39 cellular contexts compared by ENCODE assay signal in genomic region chr2:176072292-176072669, GRCh38. TPM values are rescaled to one million over a fixed set of nuclear protein-coding genes. Genes with fewer than 3 reads are reported as not detected.
"Had no signal": no experiment of that assay in that cellular context is flagged by ENCODE, and none has a peak within 500 bp of the region (broad histone marks: within the 10 kb centered on the region; RNA-seq: fewer than 3 reads in every experiment).

No MANE protein-coding gene starts in this region.

- H3K36me3 ChIP-seq: brain microvascular endothelial cell, esophagus squamous epithelium, gastroesophageal sphincter, heart right ventricle had no signal

- H3K4me1 Mint-ChIP-seq: activated naive CD4-positive, alpha-beta T cell treated with anti-CD3 and anti-CD28 coated beads, Interleukin-2, amount 50 U/mL, for 24 hours had no signal

- H3K4me3 ChIP-seq: coronary artery, dorsolateral prefrontal cortex, esophagus squamous epithelium, gastroesophageal sphincter, heart right ventricle had no signal

- FAIRE-seq: astrocyte, bronchial epithelial cell had no signal

- H3K4me3 Mint-ChIP-seq: activated CD4-positive, alpha-beta memory T cell treated with anti-CD3 and anti-CD28 coated beads for 36 hours; activated CD4-positive, alpha-beta T cell treated with anti-CD3 and anti-CD28 coated beads for 36 hours; activated CD4-positive, alpha-beta T cell treated with anti-CD3 and anti-CD28 coated beads, Interleukin-2, amount 10 ng/mL, durations not matched to agents 24 days and 14 days; activated CD8-positive, alpha-beta memory T cell treated with anti-CD3 and anti-CD28 coated beads, Interleukin-2, amount 10 ng/mL, durations not matched to agents 7 days and 5 days; activated CD8-positive, alpha-beta T cell treated with anti-CD3 and anti-CD28 coated beads, Interleukin-2, amount 10 ng/mL, durations not matched to agents 7 days and 5 days; activated naive CD4-positive, alpha-beta T cell treated with anti-CD3 and anti-CD28 coated beads for 36 hours; activated naive CD4-positive, alpha-beta T cell treated with anti-CD3 and anti-CD28 coated beads, Interleukin-2, amount 50 U/mL, for 24 hours; activated naive CD8-positive, alpha-beta T cell treated with anti-CD3 and anti-CD28 coated beads for 36 hours; activated naive CD8-positive, alpha-beta T cell treated with anti-CD3 and anti-CD28 coated beads, Interleukin-2, amount 50 U/mL, for 24 hours; activated T-helper 1 cell treated with anti-CD3 and anti-CD28 coated beads, Interleukin-12 subunit alpha, Interleukin-12 subunit beta, Interleukin-2, Interleukin-4 antibody, amounts not matched to agents 30 ng/mL and 10 ng/mL and 1 ng/mL, durations not matched to agents 14 hours and 24 hours and 36 hours; central memory CD8-positive, alpha-beta T cell; dendritic cell treated with granulocyte-macrophage colony-stimulating factor and Interleukin-4, amounts not matched to agents 40 ng/mL and 50 ng/mL, for 4 days; endodermal cell had no signal

- H3K27ac ChIP-seq: brain microvascular endothelial cell, coronary artery, dorsolateral prefrontal cortex, esophagus squamous epithelium, gastroesophageal sphincter, heart right ventricle had no signal

- H3K27ac Mint-ChIP-seq: activated CD4-positive, alpha-beta memory T cell treated with anti-CD3 and anti-CD28 coated beads for 36 hours; activated CD4-positive, alpha-beta T cell treated with anti-CD3 and anti-CD28 coated beads for 36 hours; activated CD4-positive, alpha-beta T cell treated with anti-CD3 and anti-CD28 coated beads, Interleukin-2, amount 10 ng/mL, durations not matched to agents 24 days and 14 days; activated CD8-positive, alpha-beta memory T cell treated with anti-CD3 and anti-CD28 coated beads, Interleukin-2, amount 10 ng/mL, durations not matched to agents 7 days and 5 days; activated CD8-positive, alpha-beta T cell treated with anti-CD3 and anti-CD28 coated beads, Interleukin-2, amount 10 ng/mL, durations not matched to agents 7 days and 5 days; activated naive CD4-positive, alpha-beta T cell treated with anti-CD3 and anti-CD28 coated beads for 36 hours; activated naive CD4-positive, alpha-beta T cell treated with anti-CD3 and anti-CD28 coated beads, Interleukin-2, amount 50 U/mL, for 24 hours; activated naive CD8-positive, alpha-beta T cell treated with anti-CD3 and anti-CD28 coated beads for 36 hours; activated naive CD8-positive, alpha-beta T cell treated with anti-CD3 and anti-CD28 coated beads, Interleukin-2, amount 50 U/mL, for 24 hours; activated T-helper 1 cell treated with anti-CD3 and anti-CD28 coated beads, Interleukin-12 subunit alpha, Interleukin-12 subunit beta, Interleukin-2, Interleukin-4 antibody, amounts not matched to agents 30 ng/mL and 10 ng/mL and 1 ng/mL, durations not matched to agents 14 hours and 24 hours and 36 hours; activated T-helper 2 cell treated with anti-CD3 and anti-CD28 coated beads, Interferon-gamma antibody, Interleukin-2, Interleukin-4, amounts not matched to agents 10 μg/mL and 5 μg/mL and 100 μg/mL, durations not matched to agents 14 hours and 24 hours and 36 hours; dendritic cell treated with granulocyte-macrophage colony-stimulating factor and Interleukin-4, amounts not matched to agents 40 ng/mL and 50 ng/mL, for 4 days; endodermal cell had no signal

- ATAC-seq: activated CD4-positive, alpha-beta T cell treated with anti-CD3 and anti-CD28 coated beads for 36 hours; activated CD8-positive, alpha-beta memory T cell treated with anti-CD3 and anti-CD28 coated beads, Interleukin-2, amount 10 ng/mL, durations not matched to agents 7 days and 5 days; activated CD8-positive, alpha-beta T cell treated with anti-CD3 and anti-CD28 coated beads, Interleukin-2, amount 10 ng/mL, durations not matched to agents 7 days and 5 days; activated naive CD8-positive, alpha-beta T cell treated with anti-CD3 and anti-CD28 coated beads, Interleukin-2, amount 50 U/mL, for 24 hours; gastroesophageal sphincter; heart right ventricle had no signal

- H3K9me3 Mint-ChIP-seq: activated T-helper 1 cell treated with anti-CD3 and anti-CD28 coated beads, Interleukin-12 subunit alpha, Interleukin-12 subunit beta, Interleukin-2, Interleukin-4 antibody, amounts not matched to agents 30 ng/mL and 10 ng/mL and 1 ng/mL, durations not matched to agents 14 hours and 24 hours and 36 hours; activated T-helper 2 cell treated with anti-CD3 and anti-CD28 coated beads, Interferon-gamma antibody, Interleukin-2, Interleukin-4, amounts not matched to agents 10 μg/mL and 5 μg/mL and 100 μg/mL, durations not matched to agents 14 hours and 24 hours and 36 hours; dendritic cell treated with granulocyte-macrophage colony-stimulating factor and Interleukin-4, amounts not matched to agents 40 ng/mL and 50 ng/mL, for 4 days had no signal

- H3K9me3 ChIP-seq: esophagus squamous epithelium had no signal

- H3K36me3 Mint-ChIP-seq: activated CD4-positive, alpha-beta memory T cell treated with anti-CD3 and anti-CD28 coated beads for 36 hours; activated CD8-positive, alpha-beta memory T cell treated with anti-CD3 and anti-CD28 coated beads, Interleukin-2, amount 10 ng/mL, durations not matched to agents 7 days and 5 days; activated naive CD8-positive, alpha-beta T cell treated with anti-CD3 and anti-CD28 coated beads for 36 hours had no signal

- DNase-seq: activated CD4-positive, alpha-beta memory T cell treated with anti-CD3 and anti-CD28 coated beads for 36 hours; activated CD4-positive, alpha-beta T cell treated with anti-CD3 and anti-CD28 coated beads for 36 hours; activated CD4-positive, alpha-beta T cell treated with anti-CD3 and anti-CD28 coated beads, Interleukin-2, amount 10 ng/mL, durations not matched to agents 24 days and 14 days; activated CD4-positive, CD25-positive, alpha-beta regulatory T cell; activated CD4-positive, CD25-positive, alpha-beta regulatory T cell treated with anti-CD3 and anti-CD28 coated beads, Interleukin-2, amount 50 U/mL, for 72 hours; activated CD8-positive, alpha-beta memory T cell treated with anti-CD3 and anti-CD28 coated beads, Interleukin-2, amount 10 ng/mL, durations not matched to agents 7 days and 5 days; activated CD8-positive, alpha-beta memory T cell treated with anti-CD3 and anti-CD28 coated beads, Interleukin-2, amount 50 U/mL, for 4 hours; activated CD8-positive, alpha-beta T cell treated with anti-CD3 and anti-CD28 coated beads, Interleukin-2, amount 10 ng/mL, durations not matched to agents 7 days and 5 days; activated effector memory CD4-positive, alpha-beta T cell treated with anti-CD3 and anti-CD28 coated beads, Interleukin-2, amount 50 U/mL, for 16 hours; activated naive CD4-positive, alpha-beta T cell treated with anti-CD3 and anti-CD28 coated beads for 36 hours; activated naive CD8-positive, alpha-beta T cell treated with anti-CD3 and anti-CD28 coated beads for 36 hours; activated naive CD8-positive, alpha-beta T cell treated with anti-CD3 and anti-CD28 coated beads, Interleukin-2, amount 50 U/mL, for 24 hours; activated T-cell treated with anti-CD3 and anti-CD28 coated beads, Interleukin-2, amount 50 U/mL, for 1 hour; activated T-cell treated with anti-CD3 and anti-CD28 coated beads, Interleukin-2, amount 50 U/mL, for 48 hours; brain microvascular endothelial cell; dorsolateral prefrontal cortex; effector memory CD4-positive, alpha-beta T cell; erythroblast; esophagus squamous epithelium; foreskin melanocyte; heart right ventricle; T-helper 2 cell had no signal

RNA-seq across cellular contexts. Expression of gene EVX2, which starts 11.5 kb away (rescaled TPM):
- total RNA-seq: activated CD4-positive, alpha-beta memory T cell treated with anti-CD3 and anti-CD28 coated beads for 36 hours; activated CD4-positive, alpha-beta T cell treated with anti-CD3 and anti-CD28 coated beads for 36 hours; activated CD4-positive, alpha-beta T cell treated with anti-CD3 and anti-CD28 coated beads, Interleukin-2, amount 10 ng/mL, durations not matched to agents 24 days and 14 days; activated CD8-positive, alpha-beta memory T cell treated with anti-CD3 and anti-CD28 coated beads for 36 hours; activated CD8-positive, alpha-beta memory T cell treated with anti-CD3 and anti-CD28 coated beads, Interleukin-2, amount 10 ng/mL, durations not matched to agents 7 days and 5 days; activated CD8-positive, alpha-beta T cell treated with anti-CD3 and anti-CD28 coated beads, Interleukin-2, amount 10 ng/mL, durations not matched to agents 7 days and 5 days; activated naive CD4-positive, alpha-beta T cell treated with anti-CD3 and anti-CD28 coated beads for 36 hours; activated naive CD8-positive, alpha-beta T cell treated with anti-CD3 and anti-CD28 coated beads for 36 hours; activated T-helper 1 cell treated with anti-CD3 and anti-CD28 coated beads, Interleukin-12 subunit alpha, Interleukin-12 subunit beta, Interleukin-2, Interleukin-4 antibody, amounts not matched to agents 30 ng/mL and 10 ng/mL and 1 ng/mL, durations not matched to agents 14 hours and 24 hours and 36 hours; activated T-helper 2 cell treated with anti-CD3 and anti-CD28 coated beads, Interferon-gamma antibody, Interleukin-2, Interleukin-4, amounts not matched to agents 10 μg/mL and 5 μg/mL and 100 μg/mL, durations not matched to agents 14 hours and 24 hours and 36 hours; astrocyte; bronchial epithelial cell; cardiac septum; endodermal cell; esophagus squamous epithelium; fibroblast of lung; fibroblast of villous mesenchyme; glomerular endothelial cell; heart right ventricle; T-helper 1 cell treated with Interleukin-12 subunit alpha and Interleukin-12 subunit beta and Interleukin-4 antibody, amounts not matched to agents 30 ng/mL and 1 ng/mL, for 36 hours had no signal
- polyA plus RNA-seq: fibroblast of lung, heart right ventricle had no signal

RNA-seq across cellular contexts. Expression of gene HOXD13, which starts 20.2 kb away (rescaled TPM):
- total RNA-seq: activated CD4-positive, alpha-beta memory T cell treated with anti-CD3 and anti-CD28 coated beads for 36 hours; activated CD4-positive, alpha-beta T cell treated with anti-CD3 and anti-CD28 coated beads for 36 hours; activated CD4-positive, alpha-beta T cell treated with anti-CD3 and anti-CD28 coated beads, Interleukin-2, amount 10 ng/mL, durations not matched to agents 24 days and 14 days; activated CD8-positive, alpha-beta memory T cell treated with anti-CD3 and anti-CD28 coated beads for 36 hours; activated CD8-positive, alpha-beta memory T cell treated with anti-CD3 and anti-CD28 coated beads, Interleukin-2, amount 10 ng/mL, durations not matched to agents 7 days and 5 days; activated CD8-positive, alpha-beta T cell treated with anti-CD3 and anti-CD28 coated beads, Interleukin-2, amount 10 ng/mL, durations not matched to agents 7 days and 5 days; activated naive CD4-positive, alpha-beta T cell treated with anti-CD3 and anti-CD28 coated beads for 36 hours; activated naive CD8-positive, alpha-beta T cell treated with anti-CD3 and anti-CD28 coated beads for 36 hours; activated T-helper 1 cell treated with anti-CD3 and anti-CD28 coated beads, Interleukin-12 subunit alpha, Interleukin-12 subunit beta, Interleukin-2, Interleukin-4 antibody, amounts not matched to agents 30 ng/mL and 10 ng/mL and 1 ng/mL, durations not matched to agents 14 hours and 24 hours and 36 hours; activated T-helper 2 cell treated with anti-CD3 and anti-CD28 coated beads, Interferon-gamma antibody, Interleukin-2, Interleukin-4, amounts not matched to agents 10 μg/mL and 5 μg/mL and 100 μg/mL, durations not matched to agents 14 hours and 24 hours and 36 hours; astrocyte; bronchial epithelial cell; cardiac septum; cerebellum; dorsolateral prefrontal cortex; esophagus squamous epithelium; fibroblast of lung; gastroesophageal sphincter; glomerular endothelial cell; heart right ventricle; T-helper 1 cell treated with Interleukin-12 subunit alpha and Interleukin-12 subunit beta and Interleukin-4 antibody, amounts not matched to agents 30 ng/mL and 1 ng/mL, for 36 hours had no signal
- polyA plus RNA-seq: fibroblast of lung, heart right ventricle had no signal

RNA-seq across cellular contexts. Expression of gene HOXD12, which starts 27.3 kb away (rescaled TPM):
- total RNA-seq: activated CD4-positive, alpha-beta memory T cell treated with anti-CD3 and anti-CD28 coated beads for 36 hours; activated CD4-positive, alpha-beta T cell treated with anti-CD3 and anti-CD28 coated beads for 36 hours; activated CD4-positive, alpha-beta T cell treated with anti-CD3 and anti-CD28 coated beads, Interleukin-2, amount 10 ng/mL, durations not matched to agents 24 days and 14 days; activated CD8-positive, alpha-beta memory T cell treated with anti-CD3 and anti-CD28 coated beads for 36 hours; activated CD8-positive, alpha-beta memory T cell treated with anti-CD3 and anti-CD28 coated beads, Interleukin-2, amount 10 ng/mL, durations not matched to agents 7 days and 5 days; activated CD8-positive, alpha-beta T cell treated with anti-CD3 and anti-CD28 coated beads, Interleukin-2, amount 10 ng/mL, durations not matched to agents 7 days and 5 days; activated naive CD4-positive, alpha-beta T cell treated with anti-CD3 and anti-CD28 coated beads for 36 hours; activated naive CD8-positive, alpha-beta T cell treated with anti-CD3 and anti-CD28 coated beads for 36 hours; activated T-helper 1 cell treated with anti-CD3 and anti-CD28 coated beads, Interleukin-12 subunit alpha, Interleukin-12 subunit beta, Interleukin-2, Interleukin-4 antibody, amounts not matched to agents 30 ng/mL and 10 ng/mL and 1 ng/mL, durations not matched to agents 14 hours and 24 hours and 36 hours; activated T-helper 2 cell treated with anti-CD3 and anti-CD28 coated beads, Interferon-gamma antibody, Interleukin-2, Interleukin-4, amounts not matched to agents 10 μg/mL and 5 μg/mL and 100 μg/mL, durations not matched to agents 14 hours and 24 hours and 36 hours; astrocyte; bronchial epithelial cell; cardiac septum; cerebellum; dorsolateral prefrontal cortex; endodermal cell; esophagus squamous epithelium; fibroblast of lung; fibroblast of villous mesenchyme; gastroesophageal sphincter; glomerular endothelial cell; heart right ventricle; T-helper 1 cell treated with Interleukin-12 subunit alpha and Interleukin-12 subunit beta and Interleukin-4 antibody, amounts not matched to agents 30 ng/mL and 1 ng/mL, for 36 hours had no signal
- polyA plus RNA-seq: fibroblast of lung, heart right ventricle had no signal

RNA-seq across cellular contexts. Expression of gene HOXD11, which starts 34.8 kb away (rescaled TPM):
- total RNA-seq: activated CD4-positive, alpha-beta memory T cell treated with anti-CD3 and anti-CD28 coated beads for 36 hours; activated CD4-positive, alpha-beta T cell treated with anti-CD3 and anti-CD28 coated beads for 36 hours; activated CD4-positive, alpha-beta T cell treated with anti-CD3 and anti-CD28 coated beads, Interleukin-2, amount 10 ng/mL, durations not matched to agents 24 days and 14 days; activated CD8-positive, alpha-beta memory T cell treated with anti-CD3 and anti-CD28 coated beads for 36 hours; activated CD8-positive, alpha-beta memory T cell treated with anti-CD3 and anti-CD28 coated beads, Interleukin-2, amount 10 ng/mL, durations not matched to agents 7 days and 5 days; activated CD8-positive, alpha-beta T cell treated with anti-CD3 and anti-CD28 coated beads, Interleukin-2, amount 10 ng/mL, durations not matched to agents 7 days and 5 days; activated naive CD4-positive, alpha-beta T cell treated with anti-CD3 and anti-CD28 coated beads for 36 hours; activated naive CD8-positive, alpha-beta T cell treated with anti-CD3 and anti-CD28 coated beads for 36 hours; activated T-helper 1 cell treated with anti-CD3 and anti-CD28 coated beads, Interleukin-12 subunit alpha, Interleukin-12 subunit beta, Interleukin-2, Interleukin-4 antibody, amounts not matched to agents 30 ng/mL and 10 ng/mL and 1 ng/mL, durations not matched to agents 14 hours and 24 hours and 36 hours; activated T-helper 2 cell treated with anti-CD3 and anti-CD28 coated beads, Interferon-gamma antibody, Interleukin-2, Interleukin-4, amounts not matched to agents 10 μg/mL and 5 μg/mL and 100 μg/mL, durations not matched to agents 14 hours and 24 hours and 36 hours; astrocyte; bronchial epithelial cell; cardiac septum; cerebellum; dorsolateral prefrontal cortex; endodermal cell; esophagus squamous epithelium; fibroblast of lung; gastroesophageal sphincter; heart right ventricle; T-helper 1 cell treated with Interleukin-12 subunit alpha and Interleukin-12 subunit beta and Interleukin-4 antibody, amounts not matched to agents 30 ng/mL and 1 ng/mL, for 36 hours had no signal
- polyA plus RNA-seq: fibroblast of lung, heart right ventricle had no signal

RNA-seq across cellular contexts. Expression of gene HOXD10, which starts 44.3 kb away (rescaled TPM):
- total RNA-seq: activated CD4-positive, alpha-beta memory T cell treated with anti-CD3 and anti-CD28 coated beads for 36 hours; activated CD4-positive, alpha-beta T cell treated with anti-CD3 and anti-CD28 coated beads for 36 hours; activated CD4-positive, alpha-beta T cell treated with anti-CD3 and anti-CD28 coated beads, Interleukin-2, amount 10 ng/mL, durations not matched to agents 24 days and 14 days; activated CD8-positive, alpha-beta memory T cell treated with anti-CD3 and anti-CD28 coated beads for 36 hours; activated CD8-positive, alpha-beta memory T cell treated with anti-CD3 and anti-CD28 coated beads, Interleukin-2, amount 10 ng/mL, durations not matched to agents 7 days and 5 days; activated CD8-positive, alpha-beta T cell treated with anti-CD3 and anti-CD28 coated beads, Interleukin-2, amount 10 ng/mL, durations not matched to agents 7 days and 5 days; activated naive CD4-positive, alpha-beta T cell treated with anti-CD3 and anti-CD28 coated beads for 36 hours; activated naive CD8-positive, alpha-beta T cell treated with anti-CD3 and anti-CD28 coated beads for 36 hours; activated T-helper 1 cell treated with anti-CD3 and anti-CD28 coated beads, Interleukin-12 subunit alpha, Interleukin-12 subunit beta, Interleukin-2, Interleukin-4 antibody, amounts not matched to agents 30 ng/mL and 10 ng/mL and 1 ng/mL, durations not matched to agents 14 hours and 24 hours and 36 hours; activated T-helper 2 cell treated with anti-CD3 and anti-CD28 coated beads, Interferon-gamma antibody, Interleukin-2, Interleukin-4, amounts not matched to agents 10 μg/mL and 5 μg/mL and 100 μg/mL, durations not matched to agents 14 hours and 24 hours and 36 hours; astrocyte; bronchial epithelial cell; cerebellum; endodermal cell; fibroblast of lung; heart right ventricle; T-helper 1 cell treated with Interleukin-12 subunit alpha and Interleukin-12 subunit beta and Interleukin-4 antibody, amounts not matched to agents 30 ng/mL and 1 ng/mL, for 36 hours had no signal
- polyA plus RNA-seq: fibroblast of lung, heart right ventricle had no signal
